8 cellular contexts compared by ENCODE assay signal in genomic region chr11:111429066-111429506, GRCh38. TPM values are rescaled to one million over a fixed set of nuclear protein-coding genes. Genes with fewer than 3 reads are reported as not detected.
A peak's percentile ranks its signal among the peaks of the same experiment; 100 is the strongest.
DNase-seq lines count a peak whose midpoint lies in the region; ATAC-seq, FAIRE-seq and TF ChIP-seq lines count a peak whose summit lies in the region.

No MANE protein-coding gene starts in this region.

- ATAC-seq in GM19455 (IDR thresholded peaks at IDR 0.05; ENCODE audit: unreplicated experiment), result peak; percentile 81

- H3K9me3 Mint-ChIP-seq in Calu3 (ENCODE audit: low read depth, unreplicated experiment), result no peaks in the 10 kb centered on the region

- no peaks in the 10 kb centered on the region for H3K36me3 Mint-ChIP-seq in Calu3 (ENCODE audit: insufficient read depth, unreplicated experiment)

- H3K9me3 ChIP-seq in breast epithelium, result no peaks in the 10 kb centered on the region

- peak; percentile 54 for DNase-seq in Calu3
- DNase-seq in HUDEP-2 (lab: John Stamatoyannopoulos, UW; ENCODE audit: unreplicated experiment in 76 of 76), result peak in 46 of 76 experiments; percentile 4 to 71 (median 23)
- peak; percentile 23 for DNase-seq in T-helper 9 cell
- no peak for DNase-seq in breast epithelium (ENCODE audit: low spot score in 2 of 2)
- DNase-seq in lower leg skin (ENCODE audit: low spot score in 2 of 2), result peak; percentile 76 to 92
- peak in 5 of 6 experiments; percentile 3 to 61 (median 17) for DNase-seq in stimulated activated naive CD4-positive, alpha-beta T cell (lab: John Stamatoyannopoulos, UW)
- no peak for DNase-seq in frontal cortex (ENCODE audit: low spot score in 2 of 2)

- TF ChIP-seq CTCF in Calu3 (IDR thresholded peaks at IDR 0.05; ENCODE audit: unreplicated experiment), result peak; percentile 48
- TF ChIP-seq CTCF in breast epithelium (IDR thresholded peaks at IDR 0.05), result peak; percentile 29 to 67 (median 52)
- no peak for TF ChIP-seq CTCF in lower leg skin (IDR thresholded peaks at IDR 0.05)

- 42 to 46% methylated on average over 7 of the region's 7 CpGs for WGBS in lower leg skin, 2 donors

- no peak for FAIRE-seq in frontal cortex (lab: Jason Lieb, UNC)

- no TSS peak for BruUV-seq in Calu3 (replicated peaks; lab: Mats Ljungman, UMichigan)

- H3K4me1 Mint-ChIP-seq in Calu3 (ENCODE audit: low read depth, unreplicated experiment), result peaks cover 19% of the 10 kb centered on the region

- H3K27me3 Mint-ChIP-seq in Calu3 (ENCODE audit: unreplicated experiment), result peaks cover 13% of the 10 kb centered on the region

- intact Hi-C loops in Calu3 (cut with micrococcal nuclease; ENCODE audit: unreplicated experiment) (no loop called here), breast epithelium (cut with DNase I; ENCODE audit: low total_unique reads) (loop anchor here (10.0 kb wide), 1 partner anchor 154 kb away; no protein-coding TSS in a partner anchor), lower leg skin (cut with DNase I; ENCODE audit: low total_unique reads) (loop anchor here (5.0 kb wide), 1 partner anchor 147 kb away; no protein-coding TSS in a partner anchor)

- CTCF ChIA-PET in Calu3 (lab: Charles Lee), result no interaction called here

- H3K36me3 ChIP-seq in breast epithelium, result no peaks in the 10 kb centered on the region

- TF ChIP-seq POLR2A in breast epithelium (IDR thresholded peaks at IDR 0.05) (no peak), lower leg skin (IDR thresholded peaks at IDR 0.05) (no peak)

- no peak overlapping the region for H3K27ac ChIP-seq in breast epithelium

- H3K27me3 ChIP-seq in breast epithelium, result no peaks in the 10 kb centered on the region

- H3K4me3 ChIP-seq in breast epithelium (no peak overlapping the region), lower leg skin (ENCODE audit: low read depth, poor library complexity, severe bottlenecking) (no peak overlapping the region)

- H3K4me3 Mint-ChIP-seq in Calu3 (ENCODE audit: low read depth, unreplicated experiment), result no peak overlapping the region

- no peak overlapping the region for H3K27ac Mint-ChIP-seq in Calu3 (ENCODE audit: unreplicated experiment)

- H3K4me1 ChIP-seq in breast epithelium, result no peaks in the 10 kb centered on the region

RNA-seq across cellular contexts. Expression of gene POU2AF1, which starts 50.0 kb away (rescaled TPM):
- total RNA-seq in Calu3 (2022), result not detected in 2 replicates
- total RNA-seq in breast epithelium, result 1 to 10 TPM in 2 of 3 donors, under 1 TPM in 1; 0.16 to 5.6 (median 3.5) TPM
- total RNA-seq in lower leg skin, result under 1 TPM in 1 of 4 donors, not detected in 3; 0.13 TPM
- total RNA-seq in frontal cortex, result not detected

Comparison
In these comparisons a context has a peak if more than half of its experiments do, and no peak if none do; other contexts are left out.
1. DNase-seq: peak in Calu3 (single experiment), HUDEP-2 (46 of 76), T-helper 9 cell (single experiment), lower leg skin (2 of 2) and stimulated activated naive CD4-positive, alpha-beta T cell (5 of 6); none in breast epithelium (0 of 2) and frontal cortex (0 of 2).
2. CTCF ChIP-seq: peak in Calu3 (single experiment) and breast epithelium (3 of 3); none in lower leg skin (0 of 3).